8 cellular contexts compared by ENCODE assay signal in genomic region chr1:27153927-27154358, GRCh38. TPM values are rescaled to one million over a fixed set of nuclear protein-coding genes. Genes with fewer than 3 reads are reported as not detected.
DNase-seq lines count a peak whose midpoint lies in the region; ATAC-seq and TF ChIP-seq lines count a peak whose summit lies in the region.

No MANE protein-coding gene starts in this region.

- 81% methylated on average over 21 of the region's 21 CpGs for WGBS in suprapubic skin

- peaks cover 54% of the 10 kb centered on the region for H3K4me1 Mint-ChIP-seq in T-helper 1 cell treated with Interleukin-12 subunit alpha and Interleukin-12 subunit beta and Interleukin-4 antibody, amounts not matched to agents 30 μg/mL and 1 μg/mL, for 36 hours (ENCODE audit: low read depth)
- peaks cover 56% of the 10 kb centered on the region for H3K4me1 Mint-ChIP-seq in activated naive CD8-positive, alpha-beta T cell treated with anti-CD3 and anti-CD28 coated beads for 36 hours

- peaks cover 0 to under 1% of the 10 kb centered on the region in 2 donors for H3K36me3 ChIP-seq in left lung
- no peaks in the 10 kb centered on the region for H3K36me3 ChIP-seq in suprapubic skin

- H3K36me3 Mint-ChIP-seq in T-helper 1 cell treated with Interleukin-12 subunit alpha and Interleukin-12 subunit beta and Interleukin-4 antibody, amounts not matched to agents 30 μg/mL and 1 μg/mL, for 36 hours (ENCODE audit: low read depth) = no peaks in the 10 kb centered on the region
- peaks cover 9% of the 10 kb centered on the region for H3K36me3 Mint-ChIP-seq in activated naive CD8-positive, alpha-beta T cell treated with anti-CD3 and anti-CD28 coated beads for 36 hours

- no peaks in the 10 kb centered on the region for H3K27me3 ChIP-seq in left lung
- H3K27me3 ChIP-seq in suprapubic skin = no peaks in the 10 kb centered on the region

- ATAC-seq in left lung (no peak), HG02981 (IDR thresholded peaks at IDR 0.05; ENCODE audit: unreplicated experiment) (no peak)

- TF ChIP-seq CTCF in left lung (IDR thresholded peaks at IDR 0.05) = no peak
- TF ChIP-seq CTCF in suprapubic skin (IDR thresholded peaks at IDR 0.05) = no peak

- H3K4me3 ChIP-seq in left lung (peak overlapping the region; percentile 68 to 72), suprapubic skin (peak overlapping the region; percentile 86)

- H3K4me1 ChIP-seq in left lung = peaks cover 35 to 65% of the 10 kb centered on the region in 2 donors
- peaks cover 62% of the 10 kb centered on the region for H3K4me1 ChIP-seq in suprapubic skin

- no peak for TF ChIP-seq EP300 in suprapubic skin (IDR thresholded peaks at IDR 0.05)

- no peak for DNase-seq in T-helper 1 cell
- DNase-seq in activated naive CD8-positive, alpha-beta T cell treated with anti-CD3 and anti-CD28 coated beads for 36 hours = no peak
- no peak for DNase-seq in left lung
- DNase-seq in suprapubic skin (ENCODE audit: low spot score in 2 of 2) = peak in 1 of 2 donors; percentile 74
- no peak for DNase-seq in activated CD8-positive, alpha-beta memory T cell treated with anti-CD3 and anti-CD28 coated beads, Interleukin-2, amount 50 U/mL, for 4 hours
- DNase-seq in hypothalamus (lab: John Stamatoyannopoulos, UW) = no peak

- H3K9me3 ChIP-seq in left lung = no peaks in the 10 kb centered on the region
- no peaks in the 10 kb centered on the region for H3K9me3 ChIP-seq in suprapubic skin

- peak overlapping the region; percentile 91 for H3K27ac Mint-ChIP-seq in T-helper 1 cell treated with Interleukin-12 subunit alpha and Interleukin-12 subunit beta and Interleukin-4 antibody, amounts not matched to agents 30 μg/mL and 1 μg/mL, for 36 hours
- peak overlapping the region; percentile 85 for H3K27ac Mint-ChIP-seq in activated naive CD8-positive, alpha-beta T cell treated with anti-CD3 and anti-CD28 coated beads for 36 hours

- no peaks in the 10 kb centered on the region for H3K27me3 Mint-ChIP-seq in T-helper 1 cell treated with Interleukin-12 subunit alpha and Interleukin-12 subunit beta and Interleukin-4 antibody, amounts not matched to agents 30 μg/mL and 1 μg/mL, for 36 hours (ENCODE audit: low read depth)
- no peaks in the 10 kb centered on the region for H3K27me3 Mint-ChIP-seq in activated naive CD8-positive, alpha-beta T cell treated with anti-CD3 and anti-CD28 coated beads for 36 hours

- intact Hi-C loops in left lung (cut with DNase I) = no loop called here

- H3K4me3 Mint-ChIP-seq in T-helper 1 cell treated with Interleukin-12 subunit alpha and Interleukin-12 subunit beta and Interleukin-4 antibody, amounts not matched to agents 30 μg/mL and 1 μg/mL, for 36 hours = peak overlapping the region; percentile 91
- H3K4me3 Mint-ChIP-seq in activated naive CD8-positive, alpha-beta T cell treated with anti-CD3 and anti-CD28 coated beads for 36 hours = peak overlapping the region; percentile 94

- no peak for TF ChIP-seq POLR2A in suprapubic skin (IDR thresholded peaks at IDR 0.05)

- H3K27ac ChIP-seq in left lung (peak overlapping the region; percentile 85 to 89), suprapubic skin (peak overlapping the region; percentile 94)

- H3K9me3 Mint-ChIP-seq in T-helper 1 cell treated with Interleukin-12 subunit alpha and Interleukin-12 subunit beta and Interleukin-4 antibody, amounts not matched to agents 30 μg/mL and 1 μg/mL, for 36 hours = no peaks in the 10 kb centered on the region
- H3K9me3 Mint-ChIP-seq in activated naive CD8-positive, alpha-beta T cell treated with anti-CD3 and anti-CD28 coated beads for 36 hours = no peaks in the 10 kb centered on the region

RNA-seq across cellular contexts. Expression of gene SLC9A1, which starts 1.0 kb away (rescaled TPM):
- total RNA-seq in activated naive CD8-positive, alpha-beta T cell treated with anti-CD3 and anti-CD28 coated beads for 36 hours = 10 to 100 TPM; 19.8 to 22.4 TPM
- total RNA-seq in left lung (10 to 100 TPM; 47.1 to 63.8 TPM), suprapubic skin (10 to 100 TPM; 18.1 to 28.1 (median 25.2) TPM)
